Comparison of ENCODE assay signal across 15 cellular contexts in genomic region chr14:96393292-96393691, GRCh38. TPM values are rescaled to one million over a fixed set of nuclear protein-coding genes. Genes with fewer than 3 reads are reported as not detected.
DNase-seq lines count a peak whose midpoint lies in the region; ATAC-seq, FAIRE-seq and TF ChIP-seq lines count a peak whose summit lies in the region.
"Had no signal": no experiment of that assay in that cellular context is flagged by ENCODE, and none has a peak within 500 bp of the region (broad histone marks: within the 10 kb centered on the region; RNA-seq: fewer than 3 reads in every experiment).

No MANE protein-coding gene starts in this region.

- intact Hi-C loops in activated CD4-positive, alpha-beta T cell treated with anti-CD3 and anti-CD28 coated beads, Interleukin-2, amount 10 ng/mL, durations not matched to agents 24 days and 14 days (cut with micrococcal nuclease): no loop called here
- intact Hi-C loops in K562 (cut with micrococcal nuclease): no loop called here

- H3K4me1 ChIP-seq in HUES6 (ENCODE audit: control insufficient read depth, insufficient read depth, low read length): peaks cover 4% of the 10 kb centered on the region
- peaks cover 10 to 20% of the 10 kb centered on the region in 2 experiments; a peak in 4 of 5 replicates for H3K4me1 ChIP-seq in K562 (replicated peaks in 1 of 2; ENCODE audit: control insufficient read depth in 2 of 2, insufficient read depth in 2 of 2, low read length in 2 of 2)

- H3K9me1 ChIP-seq in K562 (ENCODE audit: control insufficient read depth, insufficient read depth, low read length): no peaks in the 10 kb centered on the region

- no peaks in the 10 kb centered on the region for H3K36me3 Mint-ChIP-seq in activated CD4-positive, alpha-beta T cell treated with anti-CD3 and anti-CD28 coated beads, Interleukin-2, amount 10 ng/mL, durations not matched to agents 24 days and 14 days (ENCODE audit: low read depth)
- H3K36me3 Mint-ChIP-seq in neural crest cell (ENCODE audit: low read depth): no peaks in the 10 kb centered on the region

- peaks cover 9% of the 10 kb centered on the region for H3K4me1 Mint-ChIP-seq in activated CD4-positive, alpha-beta T cell treated with anti-CD3 and anti-CD28 coated beads, Interleukin-2, amount 10 ng/mL, durations not matched to agents 24 days and 14 days
- peaks cover 17% of the 10 kb centered on the region for H3K4me1 Mint-ChIP-seq in neural crest cell

- TF ChIP-seq RAD21 in K562 (CRISPR knock-in tag; conservative IDR thresholded peaks at IDR 0.05 in 1 of 2, IDR thresholded peaks at IDR 0.05 in 1 of 2): no peak

- ATAC-seq in K562 (no peak), HG03442 (IDR thresholded peaks at IDR 0.05; ENCODE audit: unreplicated experiment) (no peak)

- no peaks in the 10 kb centered on the region for H3K79me2 ChIP-seq in K562 (ENCODE audit: control insufficient read depth, insufficient read depth, low read length)

- no peaks in the 10 kb centered on the region for H4K20me1 ChIP-seq in K562 (replicated peaks; ENCODE audit: control insufficient read depth, insufficient read depth, low read length)

- no peak overlapping the region for H3K27ac Mint-ChIP-seq in activated CD4-positive, alpha-beta T cell treated with anti-CD3 and anti-CD28 coated beads, Interleukin-2, amount 10 ng/mL, durations not matched to agents 24 days and 14 days
- H3K27ac Mint-ChIP-seq in neural crest cell (ENCODE audit: unreplicated experiment): no peak overlapping the region

- H3K27me3 Mint-ChIP-seq in activated CD4-positive, alpha-beta T cell treated with anti-CD3 and anti-CD28 coated beads, Interleukin-2, amount 10 ng/mL, durations not matched to agents 24 days and 14 days: peaks cover 16% of the 10 kb centered on the region
- peaks cover 15% of the 10 kb centered on the region for H3K27me3 Mint-ChIP-seq in neural crest cell (ENCODE audit: low read depth)

- H3K9me3 Mint-ChIP-seq in activated CD4-positive, alpha-beta T cell treated with anti-CD3 and anti-CD28 coated beads, Interleukin-2, amount 10 ng/mL, durations not matched to agents 24 days and 14 days: no peaks in the 10 kb centered on the region
- H3K9me3 Mint-ChIP-seq in neural crest cell: no peaks in the 10 kb centered on the region

- no TSS peak for BruUV-seq in K562 (replicated peaks; lab: Mats Ljungman, UMichigan)

- in situ Hi-C loops in K562 (cut with MboI): no loop called here

- CTCF ChIA-PET in K562 (lab: Yijun Ruan, JAX; ENCODE audit: low intra/inter-chr PET ratio): no interaction called here

- 0 out of 2 replicates have a peak overlapping the region, but pooled peaks have one; percentile 85 for H3K4me3 ChIP-seq in HUES6 (ENCODE audit: low read depth, low read length)
- no peak overlapping the region for H3K4me3 ChIP-seq in K562
- H3K4me3 ChIP-seq: ovary had no signal

- peak overlapping the region; percentile 86; the same call in 1 of the 2 replicates for H3K4me2 ChIP-seq in K562 (ENCODE audit: insufficient read depth, low read length)

- H3K27me3 ChIP-seq in HUES6 (ENCODE audit: control insufficient read depth, insufficient read depth, low read length) (peaks cover 24% of the 10 kb centered on the region), K562 (ENCODE audit: control insufficient read depth in 2 of 2, insufficient read depth in 2 of 2, low read length in 2 of 2) (no peaks in the 10 kb centered on the region)
- H3K27me3 ChIP-seq: ovary, transverse colon had no signal

- TF ChIP-seq POLR2A in K562 (conservative IDR thresholded peaks at IDR 0.05): no peak

- FAIRE-seq in K562 (lab: Jason Lieb, UNC): no peak
- FAIRE-seq: colon had no signal

- H3K27ac ChIP-seq in HUES6 (ENCODE audit: low read depth, low read length) (no peak overlapping the region), K562 (ENCODE audit: extremely low read depth, low read depth, low read length) (no peak overlapping the region)
- H3K27ac ChIP-seq: ovary had no signal

- no peaks in the 10 kb centered on the region for H3K9me3 ChIP-seq in HUES6 (ENCODE audit: control insufficient read depth, insufficient read depth, low read depth, low read length)
- H3K9me3 ChIP-seq in K562 (replicated peaks; ENCODE audit: control insufficient read depth, insufficient read depth, low read depth, low read length): no peaks in the 10 kb centered on the region
- H3K9me3 ChIP-seq: ovary, transverse colon had no signal

- WGBS in K562 (ENCODE audit: insufficient coverage, low coverage, missing lambda C conversion rate): 24% methylated on average over 3 of the region's 3 CpGs

- peak overlapping the region; percentile 44 for H2AFZ ChIP-seq in K562 (ENCODE audit: low read depth, low read length)

- no peak for TF ChIP-seq EP300 in K562 (IDR thresholded peaks at IDR 0.05; ENCODE audit: low read length)

- TF ChIP-seq CTCF in K562 (IDR thresholded peaks at IDR 0.05 in 2 of 3, conservative IDR thresholded peaks at IDR 0.05 in 1 of 3; ENCODE audit: insufficient read depth in 2 of 3, low read depth in 1 of 3, low read length in 3 of 3) (no peak), neural crest cell (conservative IDR thresholded peaks at IDR 0.05) (no peak)

- H3K9ac ChIP-seq in HUES6 (ENCODE audit: low read length) (no peak overlapping the region), K562 (ENCODE audit: insufficient read depth in 1 of 2, low read depth in 2 of 2, low read length in 2 of 2) (no peak overlapping the region)

- H3K4me3 Mint-ChIP-seq in activated CD4-positive, alpha-beta T cell treated with anti-CD3 and anti-CD28 coated beads, Interleukin-2, amount 10 ng/mL, durations not matched to agents 24 days and 14 days: peak overlapping the region; percentile 91
- H3K4me3 Mint-ChIP-seq in neural crest cell: peak overlapping the region; percentile 90

- no peaks in the 10 kb centered on the region for H3K36me3 ChIP-seq in HUES6 (ENCODE audit: control insufficient read depth, insufficient read depth, low read length)
- no peaks in the 10 kb centered on the region for H3K36me3 ChIP-seq in K562 (ENCODE audit: control insufficient read depth, insufficient read depth, low read length)
- H3K36me3 ChIP-seq: ovary, transverse colon had no signal

- POLR2A ChIA-PET in K562 (lab: Yijun Ruan, JAX): interaction anchor here (0.6 to 0.9 kb wide), 2 partner anchors 10 to 270 kb away, joined by 3 to 6 read pairs; no protein-coding TSS in a partner anchor

- peak; percentile 52 for DNase-seq in activated CD4-positive, alpha-beta T cell treated with anti-CD3 and anti-CD28 coated beads, Interleukin-2, amount 10 ng/mL, durations not matched to agents 24 days and 14 days
- DNase-seq in activated CD4-positive, alpha-beta T cell treated with anti-CD3 and anti-CD28 coated beads for 4 hours: no peak
- no peak for DNase-seq in K562 (ENCODE audit: extremely low read depth in 1 of 4, low spot score in 3 of 4)
- no peak for DNase-seq in neural crest cell (ENCODE audit: low read depth, low spot score)
- no peak for DNase-seq in dedifferentiated amniotic fluid mesenchymal stem cell (ENCODE audit: extremely low spot score)
- no peak for DNase-seq in globus pallidus (ENCODE audit: low spot score)
- DNase-seq: activated CD4-positive, alpha-beta T cell treated with anti-CD3 and anti-CD28 coated beads, Interleukin-2, amount 50 U/mL, for 1 hour; MV-4-11; stimulated activated CD4-positive, alpha-beta T cell treated with anti-CD3 and anti-CD28 coated beads, Interleukin-15, amount 100 ng/mL, for 24 hours; transverse colon had no signal

RNA-seq across cellular contexts. Expression of gene AK7, which starts 1.4 kb away (rescaled TPM):
- total RNA-seq in activated CD4-positive, alpha-beta T cell treated with anti-CD3 and anti-CD28 coated beads, Interleukin-2, amount 10 ng/mL, durations not matched to agents 24 days and 14 days: 0.28 TPM in 1 of 2 replicates, not detected in the other
- 4.5 and 4.7 TPM in 2 replicates for total RNA-seq in K562 (2011; cell fraction: chromatin; rRNA removed; ENCODE audit: low replicate concordance)
- 2.7 and 2.9 TPM in 2 replicates for total RNA-seq in K562 (2011; cell fraction: nucleolus; rRNA removed)
- total RNA-seq in K562 (2011; cell fraction: nucleoplasm; rRNA removed): 3.7 and 4.7 TPM in 2 replicates
- 0.18 and 0.86 TPM in 2 replicates for total RNA-seq in K562 (2014; rRNA removed)
- 1.4 and 1.6 TPM in 2 replicates for total RNA-seq in K562 (2014; rRNA removed; fragmentation: Illumina TruSeq; extraction: Trizol)
- total RNA-seq in K562 (2015; rRNA removed; fragmentation: Illumina TruSeq; extraction: Trizol): 0.43 and 0.53 TPM in 2 replicates
- total RNA-seq in K562 (2021): 0.98 TPM in 2 replicates
- 0.62 and 1.3 TPM in 2 replicates for polyA plus RNA-seq in K562 (2011; rRNA removed)
- polyA plus RNA-seq in K562 (2011; cell fraction: cytosol; rRNA removed): 0.58 and 0.69 TPM in 2 replicates
- polyA plus RNA-seq in K562 (2011; cell fraction: nucleus; rRNA removed): 0.55 and 1.2 TPM in 2 replicates
- 0.98 and 1.3 TPM in 2 replicates for polyA plus RNA-seq in K562 (2012)
- 0.89 and 1.0 TPM in 2 replicates for polyA plus RNA-seq in K562 (2014; fragmentation: Illumina TruSeq; extraction: Trizol)
- 1 to 10 TPM in 1 of 2 experiments, under 1 TPM in 1; 0.94 to 1.1 TPM for polyA plus RNA-seq in K562 (2014; fragmentation: Nextera tagmentation; extraction: Ambion mirVana)
- polyA plus RNA-seq in K562 (2014; rRNA removed): 0.81 and 1.1 TPM in 2 replicates
- polyA minus RNA-seq in K562 (2011; rRNA and poly(A)+ RNA removed): 0.81 and 2.1 TPM in 2 replicates
- not detected in 2 replicates for polyA minus RNA-seq in K562 (2011; cell fraction: cytosol; rRNA and poly(A)+ RNA removed)
- polyA minus RNA-seq in K562 (2011; cell fraction: nucleus; rRNA and poly(A)+ RNA removed): 0.94 and 1.8 TPM in 2 replicates
- total RNA-seq in neural crest cell: 4.8 and 8.1 TPM in 2 replicates
- total RNA-seq: HT1080 had no signal

RNA-seq across cellular contexts. Expression of gene GSKIP, which starts 30.0 kb away (rescaled TPM):
- total RNA-seq in activated CD4-positive, alpha-beta T cell treated with anti-CD3 and anti-CD28 coated beads, Interleukin-2, amount 10 ng/mL, durations not matched to agents 24 days and 14 days: 16.3 and 19.3 TPM in 2 replicates
- total RNA-seq in K562 (2011; cell fraction: chromatin; rRNA removed; ENCODE audit: low replicate concordance): 5.7 and 14.8 TPM in 2 replicates
- total RNA-seq in K562 (2011; cell fraction: nucleolus; rRNA removed): 4.0 and 5.0 TPM in 2 replicates
- 6.6 and 8.5 TPM in 2 replicates for total RNA-seq in K562 (2011; cell fraction: nucleoplasm; rRNA removed)
- total RNA-seq in K562 (2014; rRNA removed) (12.9 and 14.1 TPM in 2 replicates), K562 (2014; rRNA removed; fragmentation: Illumina TruSeq; extraction: Trizol) (33.2 and 39.0 TPM in 2 replicates), K562 (2015; rRNA removed; fragmentation: Illumina TruSeq; extraction: Trizol) (21.3 and 22.2 TPM in 2 replicates), K562 (2021) (18.4 and 21.3 TPM in 2 replicates), neural crest cell (21.3 and 29.4 TPM in 2 replicates)
- polyA plus RNA-seq in K562 (2011; rRNA removed) (15.6 and 22.2 TPM in 2 replicates), K562 (2014; fragmentation: Illumina TruSeq; extraction: Trizol) (28.5 and 33.5 TPM in 2 replicates), K562 (2014; fragmentation: Nextera tagmentation; extraction: Ambion mirVana) (10 to 100 TPM; 47.6 to 58.9 TPM), K562 (2014; rRNA removed) (14.5 and 14.6 TPM in 2 replicates)
- 6.4 and 11.8 TPM in 2 replicates for polyA plus RNA-seq in K562 (2011; cell fraction: cytosol; rRNA removed)
- polyA plus RNA-seq in K562 (2011; cell fraction: nucleus; rRNA removed): 3.9 and 6.5 TPM in 2 replicates
- polyA plus RNA-seq in K562 (2012): 24.7 and 24.9 TPM in 2 replicates
- polyA minus RNA-seq in K562 (2011; rRNA and poly(A)+ RNA removed): 29.7 and 32.3 TPM in 2 replicates
- 8.5 and 12.4 TPM in 2 replicates for polyA minus RNA-seq in K562 (2011; cell fraction: cytosol; rRNA and poly(A)+ RNA removed)
- polyA minus RNA-seq in K562 (2011; cell fraction: nucleus; rRNA and poly(A)+ RNA removed): 2.2 and 5.6 TPM in 2 replicates

RNA-seq across cellular contexts. Expression of gene ATG2B, which starts 30.2 kb away (rescaled TPM):
- 22.8 and 26.1 TPM in 2 replicates for total RNA-seq in activated CD4-positive, alpha-beta T cell treated with anti-CD3 and anti-CD28 coated beads, Interleukin-2, amount 10 ng/mL, durations not matched to agents 24 days and 14 days
- 24.6 and 83.9 TPM in 2 replicates for total RNA-seq in K562 (2011; cell fraction: chromatin; rRNA removed; ENCODE audit: low replicate concordance)
- total RNA-seq in K562 (2011; cell fraction: nucleolus; rRNA removed): 8.7 and 20.5 TPM in 2 replicates
- total RNA-seq in K562 (2011; cell fraction: nucleoplasm; rRNA removed): 27.6 and 27.7 TPM in 2 replicates
- 7.1 and 10.4 TPM in 2 replicates for total RNA-seq in K562 (2014; rRNA removed)
- 12.3 and 13.9 TPM in 2 replicates for total RNA-seq in K562 (2014; rRNA removed; fragmentation: Illumina TruSeq; extraction: Trizol)
- total RNA-seq in K562 (2015; rRNA removed; fragmentation: Illumina TruSeq; extraction: Trizol): 7.5 and 8.7 TPM in 2 replicates
- 9.8 and 12.9 TPM in 2 replicates for total RNA-seq in K562 (2021)
- polyA plus RNA-seq in K562 (2011; rRNA removed): 7.0 and 7.9 TPM in 2 replicates
- 2.8 and 3.8 TPM in 2 replicates for polyA plus RNA-seq in K562 (2011; cell fraction: cytosol; rRNA removed)
- polyA plus RNA-seq in K562 (2011; cell fraction: nucleus; rRNA removed): 21.3 and 27.5 TPM in 2 replicates
- polyA plus RNA-seq in K562 (2012): 4.6 and 7.2 TPM in 2 replicates
- 9.8 and 11.3 TPM in 2 replicates for polyA plus RNA-seq in K562 (2014; fragmentation: Illumina TruSeq; extraction: Trizol)
- 1 to 10 TPM in 1 of 2 experiments, under 1 TPM in 1; 0.83 to 1.6 TPM for polyA plus RNA-seq in K562 (2014; fragmentation: Nextera tagmentation; extraction: Ambion mirVana)
- 8.0 and 9.4 TPM in 2 replicates for polyA plus RNA-seq in K562 (2014; rRNA removed)
- 14.3 and 14.5 TPM in 2 replicates for polyA minus RNA-seq in K562 (2011; rRNA and poly(A)+ RNA removed)
- 4.3 and 9.4 TPM in 2 replicates for polyA minus RNA-seq in K562 (2011; cell fraction: cytosol; rRNA and poly(A)+ RNA removed)
- polyA minus RNA-seq in K562 (2011; cell fraction: nucleus; rRNA and poly(A)+ RNA removed): 18.6 and 29.8 TPM in 2 replicates
- total RNA-seq in neural crest cell: 17.0 and 19.5 TPM in 2 replicates
